ENCODE assay signal across 21 cellular contexts in genomic region chr12:121438207-121438606, GRCh38.
"Had no signal": no experiment of that assay in that cellular context is flagged by ENCODE, and none has a peak within 500 bp of the region (broad histone marks: within the 10 kb centered on the region; RNA-seq: fewer than 3 reads in every experiment).

No MANE protein-coding gene starts in this region.

- H3K27ac ChIP-seq: foreskin keratinocyte, left lung, prostate gland, spleen, thyroid gland, upper lobe of right lung, VCaP had no signal

- H3K27ac Mint-ChIP-seq: activated CD4-positive, alpha-beta memory T cell treated with anti-CD3 and anti-CD28 coated beads, Interleukin-2, amount 10 ng/mL, durations not matched to agents 7 days and 5 days; activated CD4-positive, alpha-beta T cell treated with anti-CD3 and anti-CD28 coated beads, Interleukin-2, amount 10 ng/mL, durations not matched to agents 24 days and 14 days; activated CD8-positive, alpha-beta memory T cell treated with anti-CD3 and anti-CD28 coated beads, Interleukin-2, amount 10 ng/mL, durations not matched to agents 7 days and 5 days; dendritic cell treated with granulocyte-macrophage colony-stimulating factor and Interleukin-4, amounts not matched to agents 40 ng/mL and 50 ng/mL, for 4 days; mesothelial cell of epicardium; T-helper 17 cell had no signal

- ATAC-seq: activated CD4-positive, CD25-positive, alpha-beta regulatory T cell treated with anti-CD3 and anti-CD28 coated beads, Interleukin-2, amount 50 U/mL, for 24 hours; activated CD8-positive, alpha-beta memory T cell treated with anti-CD3 and anti-CD28 coated beads, Interleukin-2, amount 10 ng/mL, durations not matched to agents 7 days and 5 days; foreskin keratinocyte; left lung; naive thymus-derived CD8-positive, alpha-beta T cell; T-helper 17 cell; upper lobe of right lung had no signal

- H3K4me3 Mint-ChIP-seq: activated CD4-positive, alpha-beta memory T cell treated with anti-CD3 and anti-CD28 coated beads, Interleukin-2, amount 10 ng/mL, durations not matched to agents 7 days and 5 days; activated CD4-positive, alpha-beta T cell treated with anti-CD3 and anti-CD28 coated beads, Interleukin-2, amount 10 ng/mL, durations not matched to agents 24 days and 14 days; activated CD8-positive, alpha-beta memory T cell treated with anti-CD3 and anti-CD28 coated beads, Interleukin-2, amount 10 ng/mL, durations not matched to agents 7 days and 5 days; dendritic cell treated with granulocyte-macrophage colony-stimulating factor and Interleukin-4, amounts not matched to agents 40 ng/mL and 50 ng/mL, for 4 days; mesothelial cell of epicardium; T-helper 17 cell had no signal

- H3K27me3 Mint-ChIP-seq: activated CD4-positive, alpha-beta memory T cell treated with anti-CD3 and anti-CD28 coated beads, Interleukin-2, amount 10 ng/mL, durations not matched to agents 7 days and 5 days; activated CD4-positive, alpha-beta T cell treated with anti-CD3 and anti-CD28 coated beads, Interleukin-2, amount 10 ng/mL, durations not matched to agents 24 days and 14 days; activated CD8-positive, alpha-beta memory T cell treated with anti-CD3 and anti-CD28 coated beads, Interleukin-2, amount 10 ng/mL, durations not matched to agents 7 days and 5 days; dendritic cell treated with granulocyte-macrophage colony-stimulating factor and Interleukin-4, amounts not matched to agents 40 ng/mL and 50 ng/mL, for 4 days; naive thymus-derived CD8-positive, alpha-beta T cell; T-helper 17 cell had no signal

- H3K4me1 Mint-ChIP-seq: activated CD8-positive, alpha-beta memory T cell treated with anti-CD3 and anti-CD28 coated beads, Interleukin-2, amount 10 ng/mL, durations not matched to agents 7 days and 5 days had no signal

- DNase-seq: activated CD4-positive, alpha-beta memory T cell treated with anti-CD3 and anti-CD28 coated beads, Interleukin-2, amount 10 ng/mL, durations not matched to agents 7 days and 5 days; activated CD4-positive, alpha-beta T cell treated with anti-CD3 and anti-CD28 coated beads, Interleukin-2, amount 10 ng/mL, durations not matched to agents 24 days and 14 days; activated CD8-positive, alpha-beta memory T cell treated with anti-CD3 and anti-CD28 coated beads, Interleukin-2, amount 10 ng/mL, durations not matched to agents 7 days and 5 days; activated T-cell treated with anti-CD3 and anti-CD28 coated beads for 4 hours; effector memory CD4-positive, alpha-beta T cell; foreskin keratinocyte; kidney; left lung; naive thymus-derived CD8-positive, alpha-beta T cell; spleen; stimulated activated CD4-positive, alpha-beta T cell treated with anti-CD3 and anti-CD28 coated beads, Interleukin-4, amount 100 ng/mL, for 1 hour; stimulated activated naive CD4-positive, alpha-beta T cell treated with Interleukin-2 at 50 U/mL for 16 hours; SW 1271; T-helper 17 cell; thyroid gland; upper lobe of right lung had no signal
